In the genomic region with DNA sequence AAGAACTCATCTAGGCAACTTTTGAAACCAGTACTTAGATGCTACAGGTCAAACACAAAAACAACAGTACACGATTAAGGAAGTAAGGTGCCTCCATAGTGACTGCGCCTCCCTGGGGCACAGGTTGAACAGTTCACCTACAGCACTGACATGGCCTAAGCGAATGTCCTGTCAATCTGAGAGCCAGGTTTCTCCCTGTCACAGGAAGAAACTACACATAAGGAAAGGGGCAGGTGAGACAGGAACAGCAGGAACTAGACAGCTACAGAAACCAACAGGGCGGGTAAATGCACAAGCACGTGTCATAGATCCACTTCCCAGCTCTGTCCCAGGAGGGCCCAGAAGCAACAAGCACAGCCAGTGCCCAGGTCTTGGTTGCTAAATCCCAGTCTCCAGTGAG, we compare ENCODE assay signal across 16 cellular contexts. TPM values are rescaled to one million over a fixed set of nuclear protein-coding genes. Genes with fewer than 3 reads are reported as not detected.
"Had no signal": no experiment of that assay in that cellular context is flagged by ENCODE, and none has a peak within 500 bp of the region (broad histone marks: within the 10 kb centered on the region; RNA-seq: fewer than 3 reads in every experiment).

No MANE protein-coding gene starts in this region.

- H3K4me3 Mint-ChIP-seq: natural killer cell, T-cell had no signal

- H3K9me3 Mint-ChIP-seq: natural killer cell, T-cell had no signal

- H3K4me1 Mint-ChIP-seq: natural killer cell had no signal

- H3K27ac Mint-ChIP-seq: natural killer cell, T-cell had no signal

- H3K4me2 ChIP-seq: smooth muscle cell had no signal

- H3K9me3 ChIP-seq: transverse colon had no signal

- ATAC-seq: natural killer cell; right cardiac atrium; stimulated activated naive CD8-positive, alpha-beta T cell treated with anti-CD3 and anti-CD28 coated beads, Interleukin-15, Interleukin-2, amounts not matched to agents 100 U/mL and 50 U/mL, for 24 hours; T-cell had no signal

- H3K4me1 ChIP-seq: transverse colon had no signal

- H3K4me3 ChIP-seq: SK-N-MC, smooth muscle cell, transverse colon had no signal

- DNase-seq: activated CD4-positive, alpha-beta T cell treated with anti-CD3 and anti-CD28 coated beads for 48 hours; activated CD8-positive, alpha-beta memory T cell treated with anti-CD3 and anti-CD28 coated beads for 24 hours; activated naive CD4-positive, alpha-beta T cell treated with Interleukin-2 at 50 U/mL for 16 hours; foreskin fibroblast; mesendoderm; natural killer cell; right cardiac atrium; stimulated activated CD4-positive, alpha-beta T cell treated with anti-CD3 and anti-CD28 coated beads, Interleukin-4, amount 100 ng/mL, for 4 hours; stimulated activated CD8-positive, alpha-beta memory T cell treated with anti-CD3 and anti-CD28 coated beads, Interleukin-4, amount 100 ng/mL, for 48 hours; stimulated activated naive CD8-positive, alpha-beta T cell treated with anti-CD3 and anti-CD28 coated beads, Interleukin-15, Interleukin-2, amounts not matched to agents 100 U/mL and 50 U/mL, for 24 hours; T-cell; transverse colon; WERI-Rb-1 had no signal

- H3K27me3 ChIP-seq: transverse colon had no signal

- H3K27me3 Mint-ChIP-seq: T-cell had no signal

RNA-seq across cellular contexts. Expression of a gene that starts 22.9 kb away (rescaled TPM):
- total RNA-seq: dermis microvascular lymphatic vessel endothelial cell had no signal
